1 cellular context compared by ENCODE assay signal in genomic region chr5:132465095-132465707, GRCh38.
TF ChIP-seq lines count a peak whose summit lies in the region.

No MANE protein-coding gene starts in this region.

TF ChIP-seq in GM23338, 12 proteins besides CTCF, POLR2A, EP300 and RAD21 (continued from another document):
- no peak for TF ChIP-seq ZNF462 (CRISPR knock-in tag; IDR thresholded peaks at IDR 0.05)
- no peak for TF ChIP-seq NANOG (IDR thresholded peaks at IDR 0.05; ENCODE audit: borderline replicate concordance)
- TF ChIP-seq ZNF114 (CRISPR knock-in tag; IDR thresholded peaks at IDR 0.05), result no peak
- TF ChIP-seq EZH2 (IDR thresholded peaks at IDR 0.05; ENCODE audit: low read depth, unreplicated experiment), result no peak
- TF ChIP-seq POLR2AphosphoS5 (IDR thresholded peaks at IDR 0.05; ENCODE audit: low read depth), result no peak
